20 cellular contexts compared by ENCODE assay signal in genomic region chrX:7746861-7747260, GRCh38.
"Had no signal": no experiment of that assay in that cellular context is flagged by ENCODE, and none has a peak within 500 bp of the region (broad histone marks: within the 10 kb centered on the region; RNA-seq: fewer than 3 reads in every experiment).

No MANE protein-coding gene starts in this region.

- H3K27me3 Mint-ChIP-seq: activated naive CD8-positive, alpha-beta T cell; memory B cell; natural killer cell treated with Interleukin-12 subunit alpha and Interleukin-12 subunit beta and Interleukin-15 and Interleukin-18, amount 100 ng/mL, for 72 hours; stimulated activated naive B cell treated with anti-CD40 and anti-IgM and Interleukin-4, amounts not matched to agents 10 μg/mL and 1 μg/mL and 100 μg/mL, for 72 hours had no signal

- H3K27me3 ChIP-seq: foreskin keratinocyte, heart left ventricle, right lobe of liver had no signal

- DNase-seq: activated effector memory CD4-positive, alpha-beta T cell treated with anti-CD3 and anti-CD28 coated beads, Interleukin-2, amount 50 U/mL, for 16 hours; activated T-cell treated with anti-CD3 and anti-CD28 coated beads, Interleukin-2, amount 50 U/mL, for 4 hours; central memory CD4-positive, alpha-beta T cell; cortex of kidney; effector memory CD4-positive, alpha-beta T cell; heart left ventricle; islet precursor cell; left ventricle myocardium inferior; psoas muscle; right lobe of liver; stimulated activated CD4-positive, alpha-beta T cell treated with anti-CD3 and anti-CD28 coated beads, Interleukin-2, amount 100 ng/mL, for 24 hours; stimulated activated naive B cell treated with anti-CD40 and anti-IgM and Interleukin-4, amounts not matched to agents 10 μg/mL and 1 μg/mL and 100 μg/mL, for 72 hours; T-helper 2 cell; trophoblast cell had no signal

- H3K9me3 Mint-ChIP-seq: activated T-cell treated with anti-CD3 and anti-CD28 coated beads, Interleukin-2, amount 50 U/mL, for 4 hours had no signal

- H3K4me3 Mint-ChIP-seq: activated naive CD8-positive, alpha-beta T cell; activated T-cell treated with anti-CD3 and anti-CD28 coated beads, Interleukin-2, amount 50 U/mL, for 4 hours; memory B cell; natural killer cell treated with Interleukin-12 subunit alpha and Interleukin-12 subunit beta and Interleukin-15 and Interleukin-18, amount 100 ng/mL, for 72 hours; stimulated activated naive B cell treated with anti-CD40 and anti-IgM and Interleukin-4, amounts not matched to agents 10 μg/mL and 1 μg/mL and 100 μg/mL, for 72 hours had no signal

- H3K4me3 ChIP-seq: heart left ventricle, left ventricle myocardium inferior, psoas muscle, right lobe of liver had no signal

- H3K27ac Mint-ChIP-seq: activated naive CD8-positive, alpha-beta T cell; memory B cell; natural killer cell treated with Interleukin-12 subunit alpha and Interleukin-12 subunit beta and Interleukin-15 and Interleukin-18, amount 100 ng/mL, for 72 hours; stimulated activated naive B cell treated with anti-CD40 and anti-IgM and Interleukin-4, amounts not matched to agents 10 μg/mL and 1 μg/mL and 100 μg/mL, for 72 hours had no signal

- H3K4me1 Mint-ChIP-seq: memory B cell; stimulated activated naive B cell treated with anti-CD40 and anti-IgM and Interleukin-4, amounts not matched to agents 10 μg/mL and 1 μg/mL and 100 μg/mL, for 72 hours had no signal

- H3K36me3 ChIP-seq: heart left ventricle, left ventricle myocardium inferior, right lobe of liver had no signal

- H3K36me3 Mint-ChIP-seq: activated naive CD8-positive, alpha-beta T cell; natural killer cell treated with Interleukin-12 subunit alpha and Interleukin-12 subunit beta and Interleukin-15 and Interleukin-18, amount 100 ng/mL, for 72 hours; stimulated activated naive B cell treated with anti-CD40 and anti-IgM and Interleukin-4, amounts not matched to agents 10 μg/mL and 1 μg/mL and 100 μg/mL, for 72 hours had no signal

- H3K9me3 ChIP-seq: heart left ventricle, left ventricle myocardium inferior, psoas muscle, right lobe of liver had no signal

- H3K27ac ChIP-seq: epithelial cell of prostate, foreskin keratinocyte, heart left ventricle, left ventricle myocardium inferior, psoas muscle, right lobe of liver had no signal

- ATAC-seq: activated CD4-positive, CD25-positive, alpha-beta regulatory T cell treated with anti-CD3 and anti-CD28 coated beads, Interleukin-2, amount 50 U/mL, for 24 hours; activated T-cell treated with anti-CD3 and anti-CD28 coated beads, Interleukin-2, amount 50 U/mL, for 4 hours; foreskin keratinocyte; heart left ventricle; natural killer cell treated with Interleukin-12 subunit alpha and Interleukin-12 subunit beta and Interleukin-15 and Interleukin-18, amount 100 ng/mL, for 72 hours; psoas muscle; right lobe of liver; stimulated activated naive B cell treated with anti-CD40 and anti-IgM and Interleukin-4, amounts not matched to agents 10 μg/mL and 1 μg/mL and 100 μg/mL, for 72 hours had no signal

- H3K4me1 ChIP-seq: foreskin keratinocyte, heart left ventricle, left ventricle myocardium inferior, psoas muscle, right lobe of liver had no signal
